ENCODE assay signal across 13 cellular contexts in the genomic region with DNA sequence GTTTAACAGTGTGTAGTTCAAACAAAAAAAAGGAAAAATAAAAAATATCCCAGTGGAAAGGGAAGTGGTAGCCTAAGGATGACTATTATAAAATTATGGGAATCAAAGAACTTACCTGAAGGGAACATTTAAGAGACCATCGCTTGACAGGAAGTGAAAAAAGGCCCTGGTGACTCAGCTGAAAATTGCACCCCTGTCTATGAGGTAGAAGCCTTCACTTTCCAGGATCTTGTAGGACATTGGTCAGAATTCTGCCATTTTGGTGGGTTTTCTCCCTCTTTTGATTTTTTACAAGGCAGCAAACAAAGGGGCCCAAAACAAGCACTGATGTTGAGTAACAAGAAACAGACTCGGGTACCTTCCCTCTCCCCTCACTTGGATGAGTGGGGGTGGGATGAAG. TPM values are rescaled to one million over a fixed set of nuclear protein-coding genes. Genes with fewer than 3 reads are reported as not detected.
DNase-seq lines count a peak whose midpoint lies in the region; ATAC-seq, FAIRE-seq and TF ChIP-seq lines count a peak whose summit lies in the region.
"Had no signal": no experiment of that assay in that cellular context is flagged by ENCODE, and none has a peak within 500 bp of the region (broad histone marks: within the 10 kb centered on the region; RNA-seq: fewer than 3 reads in every experiment).

No MANE protein-coding gene starts in this region.

- CTCF ChIA-PET in HCT116 (lab: Charles Lee) = no interaction called here
- CTCF ChIA-PET in GM10248 (lab: Yijun Ruan, JAX) = interaction anchor here (1.5 to 2.1 kb wide), 3 partner anchors 9 to 76 kb away, joined by 3 to 5 read pairs (median 4); no protein-coding TSS in a partner anchor

- H3K9me2 ChIP-seq in HCT116 (ENCODE audit: insufficient read depth) = no peaks in the 10 kb centered on the region

- H3K9ac ChIP-seq in HCT116 (ENCODE audit: low read length) (no peak overlapping the region), SK-N-MC (ENCODE audit: insufficient read length) (no peak overlapping the region)

- intact Hi-C loops in HCT116 (cut with micrococcal nuclease) = no loop called here

- RAD21 ChIA-PET in HCT116 (lab: Charles Lee; ENCODE audit: low non-redundant PET in 1 of 2, low total read pairs in 2 of 2, uncharacterized antibody in 2 of 2, unreplicated experiment in 2 of 2) = no interaction called here

- no peak for ATAC-seq in HCT116

- H3K4me1 ChIP-seq in HCT116 (ENCODE audit: control insufficient read depth in 1 of 2, insufficient read depth in 2 of 2, low read length in 2 of 2) (no peaks in the 10 kb centered on the region; a peak in 1 of 4 replicates), right atrium auricular region (peaks cover 2 to 17% of the 10 kb centered on the region in 2 donors), small intestine (ENCODE audit: control insufficient read depth in 2 of 2, insufficient read depth in 1 of 2, low read depth in 1 of 2, low read length in 1 of 2) (no peaks in the 10 kb centered on the region)

- POLR2A ChIA-PET in HCT116 (lab: Charles Lee) = no interaction called here
- POLR2A ChIA-PET in GM10248 (lab: Yijun Ruan, JAX) = interaction anchor here (1.2 kb wide), 2 partner anchors 8 to 12 kb away, joined by 3 to 4 read pairs; no protein-coding TSS in a partner anchor

- H4K20me1 ChIP-seq in HCT116 (ENCODE audit: insufficient read depth) = peaks cover 26% of the 10 kb centered on the region; the same call in 1 of the 2 replicates

- H3K27me3 ChIP-seq in HCT116 (ENCODE audit: insufficient read depth, low read length) (no peaks in the 10 kb centered on the region), right atrium auricular region (no peaks in the 10 kb centered on the region), small intestine (ENCODE audit: control insufficient read depth in 2 of 2, insufficient read depth in 2 of 2, low read length in 2 of 2) (no peaks in the 10 kb centered on the region)

- no TSS peak for BruUV-seq in HCT116 (replicated peaks; lab: Mats Ljungman, UMichigan)

- H3K79me2 ChIP-seq in HCT116 (ENCODE audit: insufficient read depth, low read length) = peaks cover 73% of the 10 kb centered on the region

- H3K9me3 ChIP-seq in HCT116 (ENCODE audit: control insufficient read depth in 1 of 2, insufficient read depth in 1 of 2, low read depth in 1 of 2, low read length in 2 of 2) (no peaks in the 10 kb centered on the region), SK-N-MC (ENCODE audit: low read depth, low read length) (no peaks in the 10 kb centered on the region), right atrium auricular region (no peaks in the 10 kb centered on the region), small intestine (ENCODE audit: control insufficient read depth, low read depth) (no peaks in the 10 kb centered on the region)

- DNase-seq in HCT116 (ENCODE audit: low read depth, low spot score) (no peak), SK-N-MC (ENCODE audit: low read depth, low spot score) (no peak), right atrium auricular region (ENCODE audit: low spot score) (no peak), small intestine (no peak), SHP77 (lab: John Stamatoyannopoulos, UW) (no peak), GM10248 (ENCODE audit: extremely low spot score) (no peak)
- no peak for DNase-seq in stimulated activated CD4-positive, alpha-beta T cell treated with anti-CD3 and anti-CD28 coated beads, Interleukin-12 subunit alpha, Interleukin-12 subunit beta, amount 100 ng/mL, for 4 hours
- DNase-seq: NCI-H446, T-helper 9 cell had no signal

- H3K4me2 ChIP-seq in HCT116 (ENCODE audit: low read length) = no peak overlapping the region

- no peak overlapping the region for H3K4me3 ChIP-seq in HCT116 (replicated peaks in 1 of 2; ENCODE audit: low read depth in 1 of 2, low read length in 2 of 2)
- H3K4me3 ChIP-seq in SK-N-MC = no peak overlapping the region
- H3K4me3 ChIP-seq in right atrium auricular region = no peak overlapping the region
- no peak overlapping the region for H3K4me3 ChIP-seq in small intestine (ENCODE audit: low read depth in 1 of 2, low read length in 2 of 2)

- H3K36me3 ChIP-seq in HCT116 (ENCODE audit: control insufficient read depth in 1 of 2, insufficient read depth in 2 of 2, low read length in 2 of 2) (peaks cover 87% of the 10 kb centered on the region in 2 experiments), SK-N-MC (ENCODE audit: insufficient read depth, low read length) (peaks cover 99% of the 10 kb centered on the region), right atrium auricular region (peaks cover 99% of the 10 kb centered on the region), small intestine (ENCODE audit: control insufficient read depth in 2 of 2, insufficient read depth in 2 of 2, low read length in 2 of 2) (peaks cover 27 to 49% of the 10 kb centered on the region in 2 donors)

- H3K27ac ChIP-seq in HCT116 (ENCODE audit: low read depth, low read length) (peak overlapping the region; percentile 38; the same call in 1 of the 2 replicates), SK-N-MC (peak overlapping the region; percentile 60), right atrium auricular region (peak overlapping the region; percentile 49 to 63), small intestine (ENCODE audit: low read depth in 1 of 2, low read length in 1 of 2) (peak overlapping the region; percentile 15 to 45)

- FAIRE-seq in small intestine (lab: Jason Lieb, UNC) = no peak
- FAIRE-seq: G401.6 had no signal

- TF ChIP-seq RAD21 in HCT116 (IDR thresholded peaks at IDR 0.05; ENCODE audit: low read depth) = no peak

- TF ChIP-seq CTCF in HCT116 (IDR thresholded peaks at IDR 0.05 in 2 of 3, conservative IDR thresholded peaks at IDR 0.05 in 1 of 3; ENCODE audit: borderline replicate concordance in 1 of 3, insufficient read depth in 1 of 3, low read depth in 2 of 3, low read length in 2 of 3) (no peak), right atrium auricular region (IDR thresholded peaks at IDR 0.05) (no peak), GM10248 (IDR thresholded peaks at IDR 0.05; ENCODE audit: control extremely low read depth, extremely low read depth, low read depth, missing control alignments) (no peak)

- no peak overlapping the region for H2AFZ ChIP-seq in HCT116 (ENCODE audit: low read depth, low read length, poor library complexity, severe bottlenecking)

- TF ChIP-seq POLR2A in HCT116 (IDR thresholded peaks at IDR 0.05; ENCODE audit: borderline replicate concordance, extremely low read depth, insufficient read depth, insufficient read length) = no peak

- 35 to 56% (median 42%) methylated on average over 2 of the region's 2 CpGs for WGBS in small intestine, 3 donors

TF ChIP-seq in HCT116, 20 proteins besides CTCF, POLR2A, EP300 and RAD21:
- TF ChIP-seq ZNF274 (IDR thresholded peaks at IDR 0.05; ENCODE audit: low read depth, low read length) (no peak), ELF1 (IDR thresholded peaks at IDR 0.05; ENCODE audit: borderline replicate concordance, low read depth) (no peak), YY1 (IDR thresholded peaks at IDR 0.05; ENCODE audit: extremely low read depth, insufficient replicate concordance, low read depth, low read length) (no peak), POLR2AphosphoS5 (IDR thresholded peaks at IDR 0.05; ENCODE audit: low read depth, low read length) (peak; percentile 6; the same call in 1 of the 2 replicates), FOSL1 (IDR thresholded peaks at IDR 0.05; ENCODE audit: low read depth) (no peak)

RNA-seq across cellular contexts. Expression of a gene that starts 15.6 kb away (rescaled TPM):
- 234 TPM for total RNA-seq in HCT116 (2021; ENCODE audit: unreplicated experiment)
- 108 and 121 TPM in 2 replicates for polyA plus RNA-seq in HCT116 (2012)
- total RNA-seq in right atrium auricular region = 100 to 1,000 TPM; 161 to 178 TPM
- polyA plus RNA-seq in small intestine = 100 to 1,000 TPM in 2 of 3 donors, 10 to 100 TPM in 1; 72.4 to 104 (median 104) TPM

RNA-seq across cellular contexts. Expression of a gene that starts 22.6 kb away (rescaled TPM):
- 33.1 TPM for total RNA-seq in HCT116 (2021; ENCODE audit: unreplicated experiment)
- 29.9 and 33.2 TPM in 2 replicates for polyA plus RNA-seq in HCT116 (2012)
- 1 to 10 TPM; 8.0 to 9.2 TPM for total RNA-seq in right atrium auricular region
- 10 to 100 TPM in 1 of 3 donors, 1 to 10 TPM in 2; 6.5 to 12.3 (median 9.2) TPM for polyA plus RNA-seq in small intestine

RNA-seq across cellular contexts. Expression of a gene that starts 35.5 kb away (rescaled TPM):
- total RNA-seq in HCT116 (2021; ENCODE audit: unreplicated experiment) (not detected), right atrium auricular region (10 to 100 TPM in 1 of 2 donors, 1 to 10 TPM in 1; 7.0 to 36.7 TPM)
- 0.02 and 0.05 TPM in 2 replicates for polyA plus RNA-seq in HCT116 (2012)
- under 1 TPM in 1 of 3 donors, not detected in 2; 0.06 TPM for polyA plus RNA-seq in small intestine
- total RNA-seq: lung microvascular endothelial cell had no signal
- polyA plus RNA-seq: adipose tissue, IgD-negative memory B cell had no signal
